2 cellular contexts compared by ENCODE assay signal in genomic region chr2:102091908-102092307, GRCh38.
A peak's percentile ranks its signal among the peaks of the same experiment; 100 is the strongest.
TF ChIP-seq lines count a peak whose summit lies in the region.

No MANE protein-coding gene starts in this region.

TF ChIP-seq in IMR-90, 13 proteins besides CTCF, POLR2A, EP300 and RAD21:
- TF ChIP-seq MAFK (IDR thresholded peaks at IDR 0.05; ENCODE audit: low read depth, low read length) (peak; percentile 59), MAZ (IDR thresholded peaks at IDR 0.05; ENCODE audit: borderline replicate concordance, low read depth, low read length) (no peak), SMC3 (IDR thresholded peaks at IDR 0.05; ENCODE audit: low read depth, low read length) (no peak)

TF ChIP-seq in endothelial cell of umbilical vein, 7 proteins besides CTCF, POLR2A, EP300 and RAD21:
- no peak for TF ChIP-seq JUN (IDR thresholded peaks at IDR 0.05; ENCODE audit: borderline replicate concordance, insufficient read depth, insufficient read length, low read depth)
TF ChIP-seq in endothelial cell of umbilical vein: peak in this region for 0.
